ENCODE assay signal across 8 cellular contexts in genomic region chr9:106420511-106420944, GRCh38.
A peak's percentile ranks its signal among the peaks of the same experiment; 100 is the strongest.
DNase-seq lines count a peak whose midpoint lies in the region; ATAC-seq and TF ChIP-seq lines count a peak whose summit lies in the region.

No MANE protein-coding gene starts in this region.

- no peak for TF ChIP-seq CTCF in astrocyte of the cerebellum (IDR thresholded peaks at IDR 0.05; ENCODE audit: low read depth, low read length, missing control alignments)

- no peaks in the 10 kb centered on the region for H3K9me3 ChIP-seq in CD8-positive, alpha-beta memory T cell (ENCODE audit: low read length)

- peak; percentile 28 for DNase-seq in COLO829 (ENCODE audit: low spot score)
- DNase-seq in astrocyte of the cerebellum (ENCODE audit: low read depth) = peak; percentile 38
- DNase-seq in NCI-H748 treated with DMSO at 0.1 percent for 48 hours (lab: John Stamatoyannopoulos, UW) = no peak
- no peak for DNase-seq in NCI-H510A treated with DMSO at 0.1 percent for 48 hours (lab: John Stamatoyannopoulos, UW)
- no peak for DNase-seq in CD8-positive, alpha-beta memory T cell
- DNase-seq in nucleus accumbens (lab: John Stamatoyannopoulos, UW) = no peak

- in situ Hi-C loops in astrocyte of the cerebellum (cut with HindIII; ENCODE audit: low sequenced_read_pairs) = no loop called here

- H3K4me3 Mint-ChIP-seq in CD8-positive, alpha-beta memory T cell = no peak overlapping the region

- H3K4me3 ChIP-seq in astrocyte of the cerebellum (ENCODE audit: low read depth, low read length) = no peak overlapping the region
- H3K4me3 ChIP-seq in CD8-positive, alpha-beta memory T cell (ENCODE audit: low read length) = no peak overlapping the region

- H3K27me3 ChIP-seq in CD8-positive, alpha-beta memory T cell (ENCODE audit: insufficient read depth, low read length, poor library complexity, severe bottlenecking) = no peaks in the 10 kb centered on the region

- H3K4me1 Mint-ChIP-seq in CD8-positive, alpha-beta memory T cell = peaks cover 0 to 11% (median 3%) of the 10 kb centered on the region in 3 donors

- H3K9me3 Mint-ChIP-seq in CD8-positive, alpha-beta memory T cell = peaks cover 5 to 11% (median 7%) of the 10 kb centered on the region in 5 donors

- POLR2A ChIA-PET in CD8-positive, alpha-beta memory T cell (lab: Charles Lee) = no interaction called here

- no peak overlapping the region for H3K27ac Mint-ChIP-seq in CD8-positive, alpha-beta memory T cell

- CTCF ChIA-PET in CD8-positive, alpha-beta memory T cell (lab: Charles Lee) = interaction anchor here (1.3 kb wide), 1 partner anchor 10 kb away, joined by 3 read pairs; no protein-coding TSS in a partner anchor

- H3K27me3 Mint-ChIP-seq in CD8-positive, alpha-beta memory T cell = peaks cover 0 to 1% of the 10 kb centered on the region in 2 donors

- no peaks in the 10 kb centered on the region for H3K36me3 Mint-ChIP-seq in CD8-positive, alpha-beta memory T cell

- H3K27ac ChIP-seq in CD8-positive, alpha-beta memory T cell (ENCODE audit: low read depth, low read length) = no peak overlapping the region

- ATAC-seq in GM19351 (IDR thresholded peaks at IDR 0.05; ENCODE audit: unreplicated experiment) (peak; percentile 68), HG03159 (IDR thresholded peaks at IDR 0.05; ENCODE audit: unreplicated experiment) (peak; percentile 75)

- H3K4me1 ChIP-seq in CD8-positive, alpha-beta memory T cell (ENCODE audit: insufficient read depth, low read length) = no peaks in the 10 kb centered on the region

- H3K36me3 ChIP-seq in CD8-positive, alpha-beta memory T cell (ENCODE audit: insufficient read depth, low read length) = no peaks in the 10 kb centered on the region

Comparison
In these comparisons a context has a peak if more than half of its experiments do, and no peak if none do; other contexts are left out.
1. DNase-seq: peak in COLO829 (single experiment) and astrocyte of the cerebellum (single experiment); none in NCI-H748 treated with DMSO at 0.1 percent for 48 hours (single experiment), NCI-H510A treated with DMSO at 0.1 percent for 48 hours (single experiment), CD8-positive, alpha-beta memory T cell (0 of 5) and nucleus accumbens (0 of 56).